Comparison of ENCODE assay signal across 1 cellular context in the genomic region with DNA sequence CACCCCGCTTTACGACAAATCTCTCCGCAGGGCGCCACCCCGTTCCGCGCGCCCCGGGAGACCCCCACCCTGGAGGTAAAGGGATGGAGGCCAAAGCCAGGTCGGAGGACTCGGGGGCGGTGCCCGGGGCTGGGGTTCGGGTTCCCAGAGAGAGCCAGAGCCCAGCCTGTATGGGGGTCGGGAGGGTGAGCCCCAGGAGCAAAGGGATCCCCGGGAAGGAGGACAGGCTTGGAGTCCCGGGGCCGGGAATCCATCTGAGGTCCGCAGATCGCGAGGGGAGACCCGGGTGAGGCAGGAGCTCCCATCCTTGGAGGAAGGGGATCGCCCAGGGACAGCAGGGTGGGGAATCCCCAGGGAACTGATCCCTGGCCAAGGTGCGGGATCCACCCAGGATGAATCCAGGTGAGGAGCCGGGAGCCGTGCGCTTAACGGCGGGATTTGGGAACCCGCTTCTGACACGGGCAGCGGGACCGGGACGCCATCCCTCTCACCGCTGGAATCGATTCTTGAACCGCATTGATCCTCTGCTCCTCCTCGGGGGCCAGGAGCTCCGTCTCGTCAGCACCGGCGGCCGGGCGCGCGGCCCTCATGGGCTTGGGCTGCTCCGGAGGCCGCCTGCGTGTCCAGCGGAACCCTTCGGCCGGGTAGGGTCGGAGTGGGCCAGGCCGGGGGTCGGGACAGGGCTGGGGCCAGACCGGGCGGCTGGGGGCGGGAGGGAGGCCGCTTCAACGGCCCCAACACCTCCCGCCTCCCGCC.
TF ChIP-seq lines count a peak whose summit lies in the region.

A gene with protein sequence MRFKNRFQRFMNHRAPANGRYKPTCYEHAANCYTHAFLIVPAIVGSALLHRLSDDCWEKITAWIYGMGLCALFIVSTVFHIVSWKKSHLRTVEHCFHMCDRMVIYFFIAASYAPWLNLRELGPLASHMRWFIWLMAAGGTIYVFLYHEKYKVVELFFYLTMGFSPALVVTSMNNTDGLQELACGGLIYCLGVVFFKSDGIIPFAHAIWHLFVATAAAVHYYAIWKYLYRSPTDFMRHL (minus strand): TSS at position 657 of the 756 bp plus-strand sequence. CDS start 140 bp downstream, at position 517.

TF ChIP-seq in HepG2, 621 proteins besides CTCF, POLR2A, EP300 and RAD21 (continued from another document and continues in another):
- no peak for TF ChIP-seq HMGXB3 (CRISPR knock-in tag; IDR thresholded peaks at IDR 0.05; ENCODE audit: borderline replicate concordance)
- TF ChIP-seq HMGA1 (CRISPR knock-in tag; conservative IDR thresholded peaks at IDR 0.05): no peak
- no peak for TF ChIP-seq SUZ12 (IDR thresholded peaks at IDR 0.05; ENCODE audit: low read depth, low read length)
- TF ChIP-seq ZNF678 (CRISPR knock-in tag; IDR thresholded peaks at IDR 0.05): 0 out of 2 replicates have a peak, but pooled peaks have one; percentile 38
- peak; percentile 54; the same call in 1 of the 2 replicates for TF ChIP-seq ESRRA (CRISPR knock-in tag; IDR thresholded peaks at IDR 0.05; ENCODE audit: low read depth)
- TF ChIP-seq, protein P1, sequence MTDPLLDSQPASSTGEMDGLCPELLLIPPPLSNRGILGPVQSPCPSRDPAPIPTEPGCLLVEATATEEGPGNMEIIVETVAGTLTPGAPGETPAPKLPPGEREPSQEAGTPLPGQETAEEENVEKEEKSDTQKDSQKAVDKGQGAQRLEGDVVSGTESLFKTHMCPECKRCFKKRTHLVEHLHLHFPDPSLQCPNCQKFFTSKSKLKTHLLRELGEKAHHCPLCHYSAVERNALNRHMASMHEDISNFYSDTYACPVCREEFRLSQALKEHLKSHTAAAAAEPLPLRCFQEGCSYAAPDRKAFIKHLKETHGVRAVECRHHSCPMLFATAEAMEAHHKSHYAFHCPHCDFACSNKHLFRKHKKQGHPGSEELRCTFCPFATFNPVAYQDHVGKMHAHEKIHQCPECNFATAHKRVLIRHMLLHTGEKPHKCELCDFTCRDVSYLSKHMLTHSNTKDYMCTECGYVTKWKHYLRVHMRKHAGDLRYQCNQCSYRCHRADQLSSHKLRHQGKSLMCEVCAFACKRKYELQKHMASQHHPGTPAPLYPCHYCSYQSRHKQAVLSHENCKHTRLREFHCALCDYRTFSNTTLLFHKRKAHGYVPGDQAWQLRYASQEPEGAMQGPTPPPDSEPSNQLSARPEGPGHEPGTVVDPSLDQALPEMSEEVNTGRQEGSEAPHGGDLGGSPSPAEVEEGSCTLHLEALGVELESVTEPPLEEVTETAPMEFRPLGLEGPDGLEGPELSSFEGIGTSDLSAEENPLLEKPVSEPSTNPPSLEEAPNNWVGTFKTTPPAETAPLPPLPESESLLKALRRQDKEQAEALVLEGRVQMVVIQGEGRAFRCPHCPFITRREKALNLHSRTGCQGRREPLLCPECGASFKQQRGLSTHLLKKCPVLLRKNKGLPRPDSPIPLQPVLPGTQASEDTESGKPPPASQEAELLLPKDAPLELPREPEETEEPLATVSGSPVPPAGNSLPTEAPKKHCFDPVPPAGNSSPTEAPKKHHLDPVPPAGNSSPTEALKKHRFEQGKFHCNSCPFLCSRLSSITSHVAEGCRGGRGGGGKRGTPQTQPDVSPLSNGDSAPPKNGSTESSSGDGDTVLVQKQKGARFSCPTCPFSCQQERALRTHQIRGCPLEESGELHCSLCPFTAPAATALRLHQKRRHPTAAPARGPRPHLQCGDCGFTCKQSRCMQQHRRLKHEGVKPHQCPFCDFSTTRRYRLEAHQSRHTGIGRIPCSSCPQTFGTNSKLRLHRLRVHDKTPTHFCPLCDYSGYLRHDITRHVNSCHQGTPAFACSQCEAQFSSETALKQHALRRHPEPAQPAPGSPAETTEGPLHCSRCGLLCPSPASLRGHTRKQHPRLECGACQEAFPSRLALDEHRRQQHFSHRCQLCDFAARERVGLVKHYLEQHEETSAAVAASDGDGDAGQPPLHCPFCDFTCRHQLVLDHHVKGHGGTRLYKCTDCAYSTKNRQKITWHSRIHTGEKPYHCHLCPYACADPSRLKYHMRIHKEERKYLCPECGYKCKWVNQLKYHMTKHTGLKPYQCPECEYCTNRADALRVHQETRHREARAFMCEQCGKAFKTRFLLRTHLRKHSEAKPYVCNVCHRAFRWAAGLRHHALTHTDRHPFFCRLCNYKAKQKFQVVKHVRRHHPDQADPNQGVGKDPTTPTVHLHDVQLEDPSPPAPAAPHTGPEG (CRISPR knock-in tag; IDR thresholded peaks at IDR 0.05): 0 out of 2 replicates have a peak, but pooled peaks have one; percentile 14
- no peak for TF ChIP-seq GABPA (IDR thresholded peaks at IDR 0.05; ENCODE audit: low read depth, low read length)
- TF ChIP-seq GABPA (CRISPR knock-in tag; IDR thresholded peaks at IDR 0.05; ENCODE audit: low read depth): no peak
- TF ChIP-seq EEA1 (CRISPR knock-in tag; IDR thresholded peaks at IDR 0.05; ENCODE audit: borderline replicate concordance): peak; percentile 68; the same call in 1 of the 2 replicates
- TF ChIP-seq HNF4A (CRISPR knock-in tag; IDR thresholded peaks at IDR 0.05): no peak
- TF ChIP-seq MEIS2 (CRISPR knock-in tag; IDR thresholded peaks at IDR 0.05): no peak
- no peak for TF ChIP-seq GMEB2 (CRISPR knock-in tag; IDR thresholded peaks at IDR 0.05; ENCODE audit: low read depth)
- TF ChIP-seq MEIS1 (CRISPR knock-in tag; IDR thresholded peaks at IDR 0.05; ENCODE audit: borderline replicate concordance): peak; percentile 73; the same call in 1 of the 2 replicates
- TF ChIP-seq SETDB1 (CRISPR knock-in tag; IDR thresholded peaks at IDR 0.05; ENCODE audit: borderline replicate concordance): no peak
- 0 out of 2 replicates have a peak, but pooled peaks have one; percentile 27 for TF ChIP-seq GATAD1 (CRISPR knock-in tag; IDR thresholded peaks at IDR 0.05)
- 0 out of 2 replicates have a peak, but pooled peaks have one; percentile 69 for TF ChIP-seq ZNF672 (CRISPR knock-in tag; IDR thresholded peaks at IDR 0.05)
- TF ChIP-seq ZBTB38 (CRISPR knock-in tag; IDR thresholded peaks at IDR 0.05): 0 out of 2 replicates have a peak, but pooled peaks have one; percentile 20
- TF ChIP-seq NKX3-1 (CRISPR knock-in tag; IDR thresholded peaks at IDR 0.05): no peak
- 0 out of 2 replicates have a peak, but pooled peaks have one; percentile 27 for TF ChIP-seq SP140L (CRISPR knock-in tag; IDR thresholded peaks at IDR 0.05; ENCODE audit: borderline replicate concordance)
- TF ChIP-seq GTF2F1 (IDR thresholded peaks at IDR 0.05; ENCODE audit: low read length): no peak
- 0 out of 2 replicates have a peak, but pooled peaks have one; percentile 6 for TF ChIP-seq ARID5B (CRISPR knock-in tag; IDR thresholded peaks at IDR 0.05)
- TF ChIP-seq ZBTB39 (CRISPR knock-in tag; IDR thresholded peaks at IDR 0.05): no peak
- TF ChIP-seq ZNF431 (CRISPR knock-in tag; IDR thresholded peaks at IDR 0.05; ENCODE audit: borderline replicate concordance, low read depth): no peak
- TF ChIP-seq NFIC (IDR thresholded peaks at IDR 0.05; ENCODE audit: low read length): no peak
- TF ChIP-seq ZNF773 (CRISPR knock-in tag; IDR thresholded peaks at IDR 0.05; ENCODE audit: borderline replicate concordance): no peak; the same call in 1 of the 2 replicates
- TF ChIP-seq ZNF383 (CRISPR knock-in tag; IDR thresholded peaks at IDR 0.05; ENCODE audit: borderline replicate concordance): no peak; the same call in 1 of the 2 replicates
- TF ChIP-seq ZNF788 (CRISPR knock-in tag; IDR thresholded peaks at IDR 0.05; ENCODE audit: borderline replicate concordance): peak; percentile 74; the same call in 1 of the 2 replicates
- TF ChIP-seq, protein P2, sequence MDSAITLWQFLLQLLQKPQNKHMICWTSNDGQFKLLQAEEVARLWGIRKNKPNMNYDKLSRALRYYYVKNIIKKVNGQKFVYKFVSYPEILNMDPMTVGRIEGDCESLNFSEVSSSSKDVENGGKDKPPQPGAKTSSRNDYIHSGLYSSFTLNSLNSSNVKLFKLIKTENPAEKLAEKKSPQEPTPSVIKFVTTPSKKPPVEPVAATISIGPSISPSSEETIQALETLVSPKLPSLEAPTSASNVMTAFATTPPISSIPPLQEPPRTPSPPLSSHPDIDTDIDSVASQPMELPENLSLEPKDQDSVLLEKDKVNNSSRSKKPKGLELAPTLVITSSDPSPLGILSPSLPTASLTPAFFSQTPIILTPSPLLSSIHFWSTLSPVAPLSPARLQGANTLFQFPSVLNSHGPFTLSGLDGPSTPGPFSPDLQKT (CRISPR knock-in tag; IDR thresholded peaks at IDR 0.05; ENCODE audit: borderline replicate concordance): no peak
- TF ChIP-seq ZNF567 (CRISPR knock-in tag; IDR thresholded peaks at IDR 0.05; ENCODE audit: borderline replicate concordance): no peak
- no peak; the same call in 1 of the 2 replicates for TF ChIP-seq ZNF792 (CRISPR knock-in tag; IDR thresholded peaks at IDR 0.05)
- TF ChIP-seq, protein P3, sequence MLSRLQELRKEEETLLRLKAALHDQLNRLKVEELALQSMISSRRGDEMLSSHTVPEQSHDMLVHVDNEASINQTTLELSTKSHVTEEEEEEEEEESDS (CRISPR knock-in tag; IDR thresholded peaks at IDR 0.05; ENCODE audit: borderline replicate concordance): 0 out of 2 replicates have a peak, but pooled peaks have one; percentile 78
- no peak for TF ChIP-seq SRSF9 (IDR thresholded peaks at IDR 0.05; ENCODE audit: borderline replicate concordance, insufficient read depth, low read depth, low read length, poor library complexity, severe bottlenecking)
- TF ChIP-seq SOX5 (CRISPR knock-in tag; IDR thresholded peaks at IDR 0.05; ENCODE audit: borderline replicate concordance): no peak
- TF ChIP-seq JUND (CRISPR knock-in tag; IDR thresholded peaks at IDR 0.05): no peak
